ENCODE assay signal across 22 cellular contexts in genomic region chr5:16033196-16033925, GRCh38.
A peak's percentile ranks its signal among the peaks of the same experiment; 100 is the strongest.
DNase-seq lines count a peak whose midpoint lies in the region; ATAC-seq and TF ChIP-seq lines count a peak whose summit lies in the region.
"Had no signal": no experiment of that assay in that cellular context is flagged by ENCODE, and none has a peak within 500 bp of the region (broad histone marks: within the 10 kb centered on the region; RNA-seq: fewer than 3 reads in every experiment).

No MANE protein-coding gene starts in this region.

- H3K4me3 ChIP-seq in SK-N-SH (ENCODE audit: low read depth in 2 of 2, low read length in 1 of 2): no peak overlapping the region
- no peak overlapping the region for H3K4me3 ChIP-seq in stomach
- H3K4me3 ChIP-seq: A549, GM12878, GM23248 had no signal

- TF ChIP-seq CTCF in SK-N-SH (IDR thresholded peaks at IDR 0.05) (no peak), stomach (IDR thresholded peaks at IDR 0.05) (no peak)

- H3K79me2 ChIP-seq in SK-N-SH (ENCODE audit: insufficient read depth): no peaks in the 10 kb centered on the region

- H3K27me3 ChIP-seq in SK-N-SH (ENCODE audit: insufficient read depth) (no peaks in the 10 kb centered on the region), stomach (no peaks in the 10 kb centered on the region)

- H3K9me3 ChIP-seq in SK-N-SH: no peaks in the 10 kb centered on the region
- peaks cover 0 to 5% (median 0%) of the 10 kb centered on the region in 4 donors for H3K9me3 ChIP-seq in stomach
- H3K9me3 ChIP-seq: A549 had no signal

- H3K9me2 ChIP-seq in SK-N-SH: no peaks in the 10 kb centered on the region

- no peak for TF ChIP-seq POLR2A in stomach (IDR thresholded peaks at IDR 0.05)

- POLR2A ChIA-PET in SK-N-SH (lab: Yijun Ruan, JAX): no interaction called here

- H3K27ac ChIP-seq in SK-N-SH (ENCODE audit: low read depth in 2 of 2, low read length in 1 of 2): peak overlapping the region in 1 of 2 experiments; percentile 82; a peak in 2 of 4 replicates
- no peak overlapping the region for H3K27ac ChIP-seq in stomach
- H3K27ac ChIP-seq: A549, GM23248 had no signal

- TF ChIP-seq RAD21 in SK-N-SH (IDR thresholded peaks at IDR 0.05; ENCODE audit: low read length): no peak

- ATAC-seq in SK-N-SH treated with all-trans-retinoic acid at 6 μM for 48 hours: no peak
- ATAC-seq: A549, GM12878 had no signal

- no peaks in the 10 kb centered on the region for H3F3A ChIP-seq in SK-N-SH (replicated peaks; ENCODE audit: insufficient read depth)

- no peaks in the 10 kb centered on the region for H3K36me3 ChIP-seq in SK-N-SH (replicated peaks in 1 of 2; ENCODE audit: control insufficient read depth in 1 of 2, insufficient read depth in 2 of 2, low read length in 1 of 2)
- H3K36me3 ChIP-seq in stomach: no peaks in the 10 kb centered on the region

- no peaks in the 10 kb centered on the region for H4K20me1 ChIP-seq in SK-N-SH (ENCODE audit: insufficient read depth)

- H3K4me1 ChIP-seq in SK-N-SH (ENCODE audit: control insufficient read depth in 1 of 2, insufficient read depth in 2 of 2, low read depth in 1 of 2, low read length in 1 of 2) (peaks cover 0 to 13% of the 10 kb centered on the region in 2 experiments; a peak in 2 of 4 replicates), stomach (no peaks in the 10 kb centered on the region)
- H3K4me1 ChIP-seq: A549 had no signal

- 54% methylated on average over 4 of the region's 4 CpGs for WGBS in SK-N-SH (ENCODE audit: low lambda C conversion rate)
- 84 to 95% (median 92%) methylated on average over 4 of the region's 4 CpGs for WGBS in stomach, 5 donors

- CTCF ChIA-PET in SK-N-SH (lab: Yijun Ruan, JAX): interaction anchor here (0.8 to 1.5 kb wide), 2 partner anchors 31 to 121 kb away, joined by 3 read pairs; no protein-coding TSS in a partner anchor

- intact Hi-C loops in stomach (cut with DNase I; ENCODE audit: low total_unique reads): no loop called here

- H3K9ac ChIP-seq in SK-N-SH: no peak overlapping the region
- H3K9ac ChIP-seq: GM23248 had no signal

- H3K4me2 ChIP-seq in SK-N-SH: no peak overlapping the region
- H3K4me2 ChIP-seq: A549 had no signal

- no peak for TF ChIP-seq EP300 in SK-N-SH (IDR thresholded peaks at IDR 0.05; ENCODE audit: borderline replicate concordance in 1 of 2, low read depth in 1 of 2, low read length in 1 of 2)
- TF ChIP-seq EP300 in stomach (IDR thresholded peaks at IDR 0.05): no peak

- no peak overlapping the region for H2AFZ ChIP-seq in SK-N-SH (ENCODE audit: low read depth)
- H2AFZ ChIP-seq: GM23248 had no signal

- DNase-seq in SK-N-SH (no peak), EH (ENCODE audit: low read depth) (peak; percentile 6), M059J (ENCODE audit: low read depth) (peak; percentile 64), SK-N-DZ (ENCODE audit: low spot score) (peak; percentile 69), stomach (no peak), GM03348 (ENCODE audit: low spot score) (no peak), GDM1 (lab: John Stamatoyannopoulos, UW) (no peak)
- DNase-seq: 8988T; ACHN; AML-193; C1 segment of cervical spinal cord; Calu3; CD4-positive, alpha-beta memory T cell; COR-L47; DMS153; DND-41; GM23248; H7; HCEC 1CT had no signal

TF ChIP-seq in SK-N-SH, 30 proteins besides CTCF, POLR2A, EP300 and RAD21:
- 0 out of 2 replicates have a peak, but pooled peaks have one; percentile 9 for TF ChIP-seq GATA2 (CRISPR knock-in tag; IDR thresholded peaks at IDR 0.05)
- TF ChIP-seq NFIC (IDR thresholded peaks at IDR 0.05; ENCODE audit: borderline replicate concordance): no peak
- TF ChIP-seq EZH2phosphoT487 (IDR thresholded peaks at IDR 0.05; ENCODE audit: borderline replicate concordance, low read depth): no peak

TF ChIP-seq in SK-N-SH treated with all-trans-retinoic acid at 6 μM for 48 hours, 23 proteins besides CTCF, POLR2A, EP300 and RAD21:
- TF ChIP-seq BACH2 (CRISPR knock-in tag; IDR thresholded peaks at IDR 0.05; ENCODE audit: borderline replicate concordance) (no peak), SNAI2 (CRISPR knock-in tag; IDR thresholded peaks at IDR 0.05) (no peak), ZNF565 (CRISPR knock-in tag; conservative IDR thresholded peaks at IDR 0.05; ENCODE audit: low read depth) (no peak), RARB (CRISPR knock-in tag; IDR thresholded peaks at IDR 0.05) (no peak), ARNTL (CRISPR knock-in tag; IDR thresholded peaks at IDR 0.05; ENCODE audit: borderline replicate concordance, low read depth) (no peak), ZC3H10 (CRISPR knock-in tag; IDR thresholded peaks at IDR 0.05) (no peak), PATZ1 (CRISPR knock-in tag; IDR thresholded peaks at IDR 0.05; ENCODE audit: borderline replicate concordance) (no peak), CSDC2 (CRISPR knock-in tag; IDR thresholded peaks at IDR 0.05) (no peak), ZNF70 (CRISPR knock-in tag; IDR thresholded peaks at IDR 0.05) (no peak), OSR1 (CRISPR knock-in tag; IDR thresholded peaks at IDR 0.05) (no peak), CREB5 (CRISPR knock-in tag; IDR thresholded peaks at IDR 0.05; ENCODE audit: low read depth) (no peak), PPARA (CRISPR knock-in tag; IDR thresholded peaks at IDR 0.05; ENCODE audit: borderline replicate concordance) (no peak)

Comparison
In these comparisons a context has a peak if more than half of its experiments do, and no peak if none do; other contexts are left out.
1. DNase-seq: peak in EH (single experiment), M059J (single experiment) and SK-N-DZ (single experiment); none in SK-N-SH (single experiment), stomach (single experiment), GM03348 (single experiment) and GDM1 (single experiment).